Comparison of ENCODE assay signal across 16 cellular contexts in genomic region chr19:46355234-46355990, GRCh38. TPM values are rescaled to one million over a fixed set of nuclear protein-coding genes. Genes with fewer than 3 reads are reported as not detected.
DNase-seq lines count a peak whose midpoint lies in the region; ATAC-seq, FAIRE-seq and TF ChIP-seq lines count a peak whose summit lies in the region.
"Had no signal": no experiment of that assay in that cellular context is flagged by ENCODE, and none has a peak within 500 bp of the region (broad histone marks: within the 10 kb centered on the region; RNA-seq: fewer than 3 reads in every experiment).

No MANE protein-coding gene starts in this region.

- peak overlapping the region in 1 of 2 experiments; percentile 56; a peak in 3 of 4 replicates for H3K9ac ChIP-seq in K562 (ENCODE audit: insufficient read depth in 1 of 2, low read depth in 2 of 2, low read length in 2 of 2)

- no peak for TF ChIP-seq RAD21 in K562 (CRISPR knock-in tag; conservative IDR thresholded peaks at IDR 0.05 in 1 of 2, IDR thresholded peaks at IDR 0.05 in 1 of 2)

- H3K36me3 ChIP-seq in K562 (ENCODE audit: control insufficient read depth, insufficient read depth, low read length) = peaks cover 90% of the 10 kb centered on the region
- H3K36me3 ChIP-seq: breast epithelium had no signal

- peak overlapping the region; percentile 69 for H3K27ac Mint-ChIP-seq in Calu3 (ENCODE audit: unreplicated experiment)
- peak overlapping the region; percentile 62 to 82 for H3K27ac Mint-ChIP-seq in natural killer cell treated with Interleukin-12 subunit alpha and Interleukin-12 subunit beta and Interleukin-15 and Interleukin-18, amount 100 ng/mL, for 72 hours
- H3K27ac Mint-ChIP-seq in HFFc6 = no peak overlapping the region
- H3K27ac Mint-ChIP-seq: CD4-positive, CD25-positive, alpha-beta regulatory T cell had no signal

- ATAC-seq in GM21619 (IDR thresholded peaks at IDR 0.05; ENCODE audit: unreplicated experiment) (peak; percentile 50), K562 (peak; percentile 83), HG02678 (IDR thresholded peaks at IDR 0.05; ENCODE audit: unreplicated experiment) (no peak), HG03378 (IDR thresholded peaks at IDR 0.05; ENCODE audit: unreplicated experiment) (no peak)
- peak in 1 of 2 donors; percentile 53 for ATAC-seq in natural killer cell treated with Interleukin-12 subunit alpha and Interleukin-12 subunit beta and Interleukin-15 and Interleukin-18, amount 100 ng/mL, for 72 hours

- TF ChIP-seq EP300 in K562 (IDR thresholded peaks at IDR 0.05; ENCODE audit: low read length) = no peak

- no peak overlapping the region for H2AFZ ChIP-seq in K562 (ENCODE audit: low read depth, low read length)

- no peaks in the 10 kb centered on the region for H3K27me3 ChIP-seq in K562 (ENCODE audit: control insufficient read depth in 2 of 2, insufficient read depth in 2 of 2, low read length in 2 of 2)
- H3K27me3 ChIP-seq: breast epithelium, suprapubic skin had no signal

- no peak overlapping the region for H3K4me3 ChIP-seq in K562
- H3K4me3 ChIP-seq: breast epithelium, suprapubic skin had no signal

- FAIRE-seq in K562 (lab: Jason Lieb, UNC) (peak; percentile 61), H54 (lab: Jason Lieb, UNC) (no peak)
- FAIRE-seq: endothelial cell of umbilical vein, G401.6 had no signal

- peaks cover under 1 to 23% of the 10 kb centered on the region in 2 experiments for H3K4me1 ChIP-seq in K562 (replicated peaks in 1 of 2; ENCODE audit: control insufficient read depth in 2 of 2, insufficient read depth in 2 of 2, low read length in 2 of 2)

- 47% methylated on average over 15 of the region's 19 CpGs for WGBS in K562 (ENCODE audit: insufficient coverage, low coverage, missing lambda C conversion rate)

- H3K4me3 Mint-ChIP-seq in Calu3 (ENCODE audit: low read depth, unreplicated experiment) (peak overlapping the region; percentile 41), HFFc6 (no peak overlapping the region)
- peak overlapping the region; percentile 30 for H3K4me3 Mint-ChIP-seq in natural killer cell treated with Interleukin-12 subunit alpha and Interleukin-12 subunit beta and Interleukin-15 and Interleukin-18, amount 100 ng/mL, for 72 hours
- H3K4me3 Mint-ChIP-seq: CD4-positive, CD25-positive, alpha-beta regulatory T cell had no signal

- no TSS peak for BruUV-seq in Calu3 (replicated peaks; lab: Mats Ljungman, UMichigan)
- BruUV-seq in K562 (replicated peaks; lab: Mats Ljungman, UMichigan) = no TSS peak

- H3K27ac ChIP-seq in K562 (ENCODE audit: extremely low read depth, low read depth, low read length) = peak overlapping the region; percentile 41; the same call in 2 of the 3 replicates
- H3K27ac ChIP-seq: breast epithelium, suprapubic skin had no signal

- no peak for TF ChIP-seq CTCF in Calu3 (IDR thresholded peaks at IDR 0.05; ENCODE audit: unreplicated experiment)
- no peak for TF ChIP-seq CTCF in K562 (IDR thresholded peaks at IDR 0.05 in 2 of 3, conservative IDR thresholded peaks at IDR 0.05 in 1 of 3; ENCODE audit: insufficient read depth in 2 of 3, low read depth in 1 of 3, low read length in 3 of 3)
- TF ChIP-seq CTCF in HFFc6 (IDR thresholded peaks at IDR 0.05) = no peak

- no peak overlapping the region for H3K4me2 ChIP-seq in K562 (ENCODE audit: insufficient read depth, low read length)

- H3K4me1 Mint-ChIP-seq in Calu3 (ENCODE audit: low read depth, unreplicated experiment) = peaks cover 67% of the 10 kb centered on the region
- peaks cover 31 to 39% of the 10 kb centered on the region in 2 donors for H3K4me1 Mint-ChIP-seq in natural killer cell treated with Interleukin-12 subunit alpha and Interleukin-12 subunit beta and Interleukin-15 and Interleukin-18, amount 100 ng/mL, for 72 hours (ENCODE audit: low read depth in 2 of 2)
- peaks cover 57% of the 10 kb centered on the region for H3K4me1 Mint-ChIP-seq in HFFc6 (ENCODE audit: low read depth)

- H3K9me1 ChIP-seq in K562 (ENCODE audit: control insufficient read depth, insufficient read depth, low read length) = no peaks in the 10 kb centered on the region

- intact Hi-C loops in Calu3 (cut with micrococcal nuclease; ENCODE audit: unreplicated experiment) = no loop called here
- intact Hi-C loops in K562 (cut with micrococcal nuclease) = no loop called here

- DNase-seq in Calu3 (peak; percentile 36), K562 (ENCODE audit: extremely low read depth in 1 of 4, low spot score in 3 of 4) (peak in 2 of 4 experiments; percentile 59 to 66), H54 (ENCODE audit: insufficient read length, low spot score) (no peak), HFFc6 (no peak)
- DNase-seq in natural killer cell treated with Interleukin-12 subunit alpha and Interleukin-12 subunit beta and Interleukin-15 and Interleukin-18, amount 100 ng/mL, for 72 hours (ENCODE audit: low spot score) = no peak
- DNase-seq: CD4-positive, CD25-positive, alpha-beta regulatory T cell; mammary epithelial cell; NCI-H1092 treated with DMSO at 0.1 percent for 48 hours; NCI-H446 had no signal

- CTCF ChIA-PET in Calu3 (lab: Charles Lee) = interaction anchor here (0.7 to 3.9 kb wide), 3 partner anchors 18 to 103 kb away, joined by 4 to 20 read pairs (median 8); no protein-coding TSS in a partner anchor
- CTCF ChIA-PET in K562 (lab: Yijun Ruan, JAX; ENCODE audit: low intra/inter-chr PET ratio) = no interaction called here

- H3K9me3 Mint-ChIP-seq in Calu3 (ENCODE audit: low read depth, unreplicated experiment) (no peaks in the 10 kb centered on the region), HFFc6 (no peaks in the 10 kb centered on the region)
- no peaks in the 10 kb centered on the region for H3K9me3 Mint-ChIP-seq in natural killer cell treated with Interleukin-12 subunit alpha and Interleukin-12 subunit beta and Interleukin-15 and Interleukin-18, amount 100 ng/mL, for 72 hours
- H3K9me3 Mint-ChIP-seq: CD4-positive, CD25-positive, alpha-beta regulatory T cell had no signal

- peaks cover 6% of the 10 kb centered on the region; the same call in 1 of the 2 replicates for H4K20me1 ChIP-seq in K562 (replicated peaks; ENCODE audit: control insufficient read depth, insufficient read depth, low read length)

- H3K36me3 Mint-ChIP-seq in Calu3 (ENCODE audit: insufficient read depth, unreplicated experiment) (peaks cover 30% of the 10 kb centered on the region), HFFc6 (ENCODE audit: low read depth) (peaks cover 12% of the 10 kb centered on the region; the same call in 1 of the 2 replicates)
- no peaks in the 10 kb centered on the region for H3K36me3 Mint-ChIP-seq in natural killer cell treated with Interleukin-12 subunit alpha and Interleukin-12 subunit beta and Interleukin-15 and Interleukin-18, amount 100 ng/mL, for 72 hours

- no peak for TF ChIP-seq POLR2A in K562 (conservative IDR thresholded peaks at IDR 0.05)
- TF ChIP-seq POLR2A in H54 (IDR thresholded peaks at IDR 0.05; ENCODE audit: low read depth, low read length) = no peak

- no peaks in the 10 kb centered on the region for H3K9me3 ChIP-seq in K562 (replicated peaks; ENCODE audit: control insufficient read depth, insufficient read depth, low read depth, low read length)
- H3K9me3 ChIP-seq: breast epithelium, suprapubic skin had no signal

- peaks cover 67% of the 10 kb centered on the region for H3K79me2 ChIP-seq in K562 (ENCODE audit: control insufficient read depth, insufficient read depth, low read length)

- H3K27me3 Mint-ChIP-seq in Calu3 (ENCODE audit: unreplicated experiment) (no peaks in the 10 kb centered on the region), HFFc6 (ENCODE audit: insufficient read depth) (no peaks in the 10 kb centered on the region)
- no peaks in the 10 kb centered on the region for H3K27me3 Mint-ChIP-seq in natural killer cell treated with Interleukin-12 subunit alpha and Interleukin-12 subunit beta and Interleukin-15 and Interleukin-18, amount 100 ng/mL, for 72 hours
- H3K27me3 Mint-ChIP-seq: CD4-positive, CD25-positive, alpha-beta regulatory T cell had no signal

- POLR2A ChIA-PET in K562 (lab: Yijun Ruan, JAX) = interaction anchor here (1.1 kb wide), 1 partner anchor 15 kb away, joined by 4 read pairs; no protein-coding TSS in a partner anchor

- in situ Hi-C loops in K562 (cut with MboI) = no loop called here

RNA-seq across cellular contexts. Expression of gene PPP5C, which starts 8.5 kb away (rescaled TPM):
- total RNA-seq in Calu3 (2022) = 124 and 128 TPM in 2 replicates
- 203 and 276 TPM in 2 replicates for total RNA-seq in K562 (2011; cell fraction: chromatin; rRNA removed; ENCODE audit: low replicate concordance)
- 178 and 192 TPM in 2 replicates for total RNA-seq in K562 (2011; cell fraction: nucleolus; rRNA removed)
- 188 and 196 TPM in 2 replicates for total RNA-seq in K562 (2011; cell fraction: nucleoplasm; rRNA removed)
- total RNA-seq in K562 (2014; rRNA removed) = 109 and 143 TPM in 2 replicates
- total RNA-seq in K562 (2014; rRNA removed; fragmentation: Illumina TruSeq; extraction: Trizol) = 60.3 and 69.4 TPM in 2 replicates
- 86.3 and 88.6 TPM in 2 replicates for total RNA-seq in K562 (2015; rRNA removed; fragmentation: Illumina TruSeq; extraction: Trizol)
- total RNA-seq in K562 (2021) = 99.9 and 108 TPM in 2 replicates
- polyA plus RNA-seq in K562 (2011; rRNA removed) = 131 and 136 TPM in 2 replicates
- polyA plus RNA-seq in K562 (2011; cell fraction: cytosol; rRNA removed) = 165 and 193 TPM in 2 replicates
- polyA plus RNA-seq in K562 (2011; cell fraction: nucleus; rRNA removed) = 282 and 334 TPM in 2 replicates
- polyA plus RNA-seq in K562 (2012) = 81.0 and 88.2 TPM in 2 replicates
- 163 and 166 TPM in 2 replicates for polyA plus RNA-seq in K562 (2014; fragmentation: Illumina TruSeq; extraction: Trizol)
- 1 to 10 TPM; 1.9 to 4.9 TPM for polyA plus RNA-seq in K562 (2014; fragmentation: Nextera tagmentation; extraction: Ambion mirVana)
- 134 and 145 TPM in 2 replicates for polyA plus RNA-seq in K562 (2014; rRNA removed)
- 119 and 149 TPM in 2 replicates for polyA minus RNA-seq in K562 (2011; rRNA and poly(A)+ RNA removed)
- 72.9 and 88.8 TPM in 2 replicates for polyA minus RNA-seq in K562 (2011; cell fraction: cytosol; rRNA and poly(A)+ RNA removed)
- polyA minus RNA-seq in K562 (2011; cell fraction: nucleus; rRNA and poly(A)+ RNA removed) = 84.4 and 101 TPM in 2 replicates
- total RNA-seq in natural killer cell treated with Interleukin-12 subunit alpha and Interleukin-12 subunit beta and Interleukin-15 and Interleukin-18, amount 100 ng/mL, for 72 hours = 100 to 1,000 TPM in 1 of 2 donors, 10 to 100 TPM in 1; 87.4 to 153 TPM
- 10 to 100 TPM; 62.8 to 80.6 (median 76.3) TPM for total RNA-seq in HFFc6 (2021; fragmentation: NEBNext Ultra II Directional; extraction: Animal tissue kit (Norgen Biotek cat#: 25700))

RNA-seq across cellular contexts. Expression of gene CCDC8, which starts 58.0 kb away (rescaled TPM):
- total RNA-seq in Calu3 (2022) (not detected in 2 replicates), K562 (2014; rRNA removed) (30.8 and 32.4 TPM in 2 replicates), K562 (2014; rRNA removed; fragmentation: Illumina TruSeq; extraction: Trizol) (6.6 and 9.7 TPM in 2 replicates), K562 (2015; rRNA removed; fragmentation: Illumina TruSeq; extraction: Trizol) (21.6 and 22.3 TPM in 2 replicates), K562 (2021) (21.9 and 22.5 TPM in 2 replicates)
- total RNA-seq in K562 (2011; cell fraction: chromatin; rRNA removed; ENCODE audit: low replicate concordance) = 10.0 and 21.6 TPM in 2 replicates
- 20.5 and 23.5 TPM in 2 replicates for total RNA-seq in K562 (2011; cell fraction: nucleolus; rRNA removed)
- total RNA-seq in K562 (2011; cell fraction: nucleoplasm; rRNA removed) = 15.2 and 15.6 TPM in 2 replicates
- polyA plus RNA-seq in K562 (2011; rRNA removed) (8.0 and 9.1 TPM in 2 replicates), K562 (2014; fragmentation: Illumina TruSeq; extraction: Trizol) (15.6 and 17.8 TPM in 2 replicates), K562 (2014; fragmentation: Nextera tagmentation; extraction: Ambion mirVana) (1 to 10 TPM in 1 of 2 experiments, under 1 TPM in 1; 0.68 to 1.5 TPM), K562 (2014; rRNA removed) (19.9 and 20.8 TPM in 2 replicates)
- 7.9 and 13.0 TPM in 2 replicates for polyA plus RNA-seq in K562 (2011; cell fraction: cytosol; rRNA removed)
- polyA plus RNA-seq in K562 (2011; cell fraction: nucleus; rRNA removed) = 6.3 and 8.5 TPM in 2 replicates
- 13.6 and 17.1 TPM in 2 replicates for polyA plus RNA-seq in K562 (2012)
- 6.3 and 7.7 TPM in 2 replicates for polyA minus RNA-seq in K562 (2011; rRNA and poly(A)+ RNA removed)
- polyA minus RNA-seq in K562 (2011; cell fraction: cytosol; rRNA and poly(A)+ RNA removed) = 9.2 and 11.5 TPM in 2 replicates
- polyA minus RNA-seq in K562 (2011; cell fraction: nucleus; rRNA and poly(A)+ RNA removed) = 6.5 and 12.2 TPM in 2 replicates
- total RNA-seq in natural killer cell treated with Interleukin-12 subunit alpha and Interleukin-12 subunit beta and Interleukin-15 and Interleukin-18, amount 100 ng/mL, for 72 hours = not detected
- total RNA-seq in HFFc6 (2021; fragmentation: NEBNext Ultra II Directional; extraction: Animal tissue kit (Norgen Biotek cat#: 25700)) = 10 to 100 TPM in 4 of 6 experiments, 1 to 10 TPM in 2; 6.3 to 10.6 (median 10.2) TPM
- total RNA-seq: CD4-positive, CD25-positive, alpha-beta regulatory T cell had no signal
- polyA plus RNA-seq: CD4-positive, CD25-positive, alpha-beta regulatory T cell had no signal

RNA-seq across cellular contexts. Expression of gene HIF3A, which starts 58.6 kb away (rescaled TPM):
- total RNA-seq in Calu3 (2022) = 0.68 and 1.7 TPM in 2 replicates
- not detected in 2 replicates for total RNA-seq in K562 (2011; cell fraction: chromatin; rRNA removed; ENCODE audit: low replicate concordance)
- total RNA-seq in K562 (2011; cell fraction: nucleolus; rRNA removed) = not detected in 2 replicates
- total RNA-seq in K562 (2011; cell fraction: nucleoplasm; rRNA removed) = not detected in 2 replicates
- total RNA-seq in K562 (2014; rRNA removed) = not detected in 2 replicates
- not detected in 2 replicates for total RNA-seq in K562 (2014; rRNA removed; fragmentation: Illumina TruSeq; extraction: Trizol)
- total RNA-seq in K562 (2015; rRNA removed; fragmentation: Illumina TruSeq; extraction: Trizol) = not detected in 2 replicates
- total RNA-seq in K562 (2021) = 0.29 TPM in 1 of 2 replicates, not detected in the other
- not detected in 2 replicates for polyA plus RNA-seq in K562 (2011; rRNA removed)
- polyA plus RNA-seq in K562 (2011; cell fraction: cytosol; rRNA removed) = 0.09 TPM in 1 of 2 replicates, not detected in the other
- not detected in 2 replicates for polyA plus RNA-seq in K562 (2011; cell fraction: nucleus; rRNA removed)
- 0.04 TPM in 1 of 2 replicates, not detected in the other for polyA plus RNA-seq in K562 (2012)
- polyA plus RNA-seq in K562 (2014; fragmentation: Illumina TruSeq; extraction: Trizol) = not detected in 2 replicates
- polyA plus RNA-seq in K562 (2014; fragmentation: Nextera tagmentation; extraction: Ambion mirVana) = not detected
- polyA plus RNA-seq in K562 (2014; rRNA removed) = not detected in 2 replicates
- not detected in 2 replicates for polyA minus RNA-seq in K562 (2011; rRNA and poly(A)+ RNA removed)
- not detected in 2 replicates for polyA minus RNA-seq in K562 (2011; cell fraction: cytosol; rRNA and poly(A)+ RNA removed)
- not detected in 2 replicates for polyA minus RNA-seq in K562 (2011; cell fraction: nucleus; rRNA and poly(A)+ RNA removed)
- not detected for total RNA-seq in natural killer cell treated with Interleukin-12 subunit alpha and Interleukin-12 subunit beta and Interleukin-15 and Interleukin-18, amount 100 ng/mL, for 72 hours
- 1 to 10 TPM in 4 of 6 experiments, under 1 TPM in 2; 0.14 to 3.3 (median 2.1) TPM for total RNA-seq in HFFc6 (2021; fragmentation: NEBNext Ultra II Directional; extraction: Animal tissue kit (Norgen Biotek cat#: 25700))
- total RNA-seq: CD4-positive, CD25-positive, alpha-beta regulatory T cell; mammary epithelial cell had no signal
- polyA plus RNA-seq: CD4-positive, CD25-positive, alpha-beta regulatory T cell had no signal

Comparison
In these comparisons a context has a peak if more than half of its experiments do, and no peak if none do; other contexts are left out.
1. ATAC-seq: peak in GM21619 (single experiment) and K562 (single experiment); none in HG02678 (single experiment) and HG03378 (single experiment).